Comparison of ENCODE assay signal across 1 cellular context in genomic region chr21:45018131-45019075, GRCh38.
TF ChIP-seq lines count a peak whose summit lies in the region.

No MANE protein-coding gene starts in this region.

TF ChIP-seq in K562, 482 proteins besides CTCF, POLR2A, EP300 and RAD21 (continued from another document):
- TF ChIP-seq BCLAF1 (IDR thresholded peaks at IDR 0.05; ENCODE audit: borderline replicate concordance in 1 of 2, control insufficient read depth in 1 of 2, low read depth in 2 of 2, low read length in 1 of 2) (no peak), MCM5 (IDR thresholded peaks at IDR 0.05; ENCODE audit: low read depth) (no peak), CREB1 (IDR thresholded peaks at IDR 0.05) (no peak), CREB1 (CRISPR knock-in tag; IDR thresholded peaks at IDR 0.05) (no peak), CREM (IDR thresholded peaks at IDR 0.05; ENCODE audit: low read depth) (no peak), ZNF589 (CRISPR knock-in tag; IDR thresholded peaks at IDR 0.05; ENCODE audit: low read depth) (no peak), AFF4 (CRISPR knock-in tag; IDR thresholded peaks at IDR 0.05) (no peak), FOXP1 (CRISPR knock-in tag; IDR thresholded peaks at IDR 0.05) (no peak), RBM22 (IDR thresholded peaks at IDR 0.05; ENCODE audit: low read depth, low read length, poor library complexity, severe bottlenecking) (no peak), E2F6 (IDR thresholded peaks at IDR 0.05; ENCODE audit: borderline replicate concordance in 1 of 2, extremely low read depth in 1 of 2, insufficient read depth in 1 of 2, insufficient read length in 1 of 2, low read depth in 1 of 2, low read length in 1 of 2, poor library complexity in 1 of 2, severe bottlenecking in 1 of 2) (peak in 1 of 2 experiments; percentile 29), ZBTB5 (IDR thresholded peaks at IDR 0.05) (no peak)
